ENCODE assay signal across 1 cellular context in the genomic region with DNA sequence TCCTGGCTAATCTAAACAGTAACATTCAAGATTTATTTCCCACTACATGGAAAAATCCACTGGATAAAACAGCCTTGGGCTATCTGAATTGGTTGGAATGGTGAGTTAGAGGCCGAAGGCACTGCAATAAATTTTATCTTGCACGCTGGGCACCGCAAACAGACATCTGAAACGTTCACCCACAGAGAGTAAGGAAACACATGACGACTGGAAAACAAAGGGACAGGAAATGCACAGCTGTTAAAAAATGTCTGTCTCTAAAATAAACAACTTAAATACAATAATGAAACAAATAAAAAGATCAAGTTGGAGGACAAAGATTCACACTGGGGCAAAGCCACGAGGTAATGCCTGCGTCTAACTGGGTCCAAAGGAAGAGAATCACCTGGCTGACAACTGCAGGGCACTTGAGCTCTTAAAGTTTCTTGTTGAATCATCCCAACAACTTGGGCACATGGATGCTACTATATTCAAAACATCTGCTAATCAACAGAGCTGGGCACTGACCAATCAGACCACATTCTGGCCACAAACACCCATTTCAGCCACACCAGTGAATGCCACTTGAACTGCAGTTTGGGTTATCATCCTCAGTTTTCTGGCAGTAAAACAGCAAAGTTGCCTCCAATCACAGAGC.
TF ChIP-seq lines count a peak whose summit lies in the region.

No MANE protein-coding gene starts in this region.

TF ChIP-seq in HEK293T, 16 proteins besides CTCF, POLR2A, EP300 and RAD21 (continued from another document):
- TF ChIP-seq HDGF (IDR thresholded peaks at IDR 0.05; ENCODE audit: borderline replicate concordance) = no peak
- TF ChIP-seq, protein P1, sequence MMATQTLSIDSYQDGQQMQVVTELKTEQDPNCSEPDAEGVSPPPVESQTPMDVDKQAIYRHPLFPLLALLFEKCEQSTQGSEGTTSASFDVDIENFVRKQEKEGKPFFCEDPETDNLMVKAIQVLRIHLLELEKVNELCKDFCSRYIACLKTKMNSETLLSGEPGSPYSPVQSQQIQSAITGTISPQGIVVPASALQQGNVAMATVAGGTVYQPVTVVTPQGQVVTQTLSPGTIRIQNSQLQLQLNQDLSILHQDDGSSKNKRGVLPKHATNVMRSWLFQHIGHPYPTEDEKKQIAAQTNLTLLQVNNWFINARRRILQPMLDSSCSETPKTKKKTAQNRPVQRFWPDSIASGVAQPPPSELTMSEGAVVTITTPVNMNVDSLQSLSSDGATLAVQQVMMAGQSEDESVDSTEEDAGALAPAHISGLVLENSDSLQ (IDR thresholded peaks at IDR 0.05) = no peak
- TF ChIP-seq LEF1 (IDR thresholded peaks at IDR 0.05; ENCODE audit: borderline replicate concordance) = no peak
- TF ChIP-seq FOXK2 (IDR thresholded peaks at IDR 0.05) = no peak
- no peak for TF ChIP-seq NFRKB (IDR thresholded peaks at IDR 0.05)
